ENCODE assay signal across 14 cellular contexts in the genomic region with DNA sequence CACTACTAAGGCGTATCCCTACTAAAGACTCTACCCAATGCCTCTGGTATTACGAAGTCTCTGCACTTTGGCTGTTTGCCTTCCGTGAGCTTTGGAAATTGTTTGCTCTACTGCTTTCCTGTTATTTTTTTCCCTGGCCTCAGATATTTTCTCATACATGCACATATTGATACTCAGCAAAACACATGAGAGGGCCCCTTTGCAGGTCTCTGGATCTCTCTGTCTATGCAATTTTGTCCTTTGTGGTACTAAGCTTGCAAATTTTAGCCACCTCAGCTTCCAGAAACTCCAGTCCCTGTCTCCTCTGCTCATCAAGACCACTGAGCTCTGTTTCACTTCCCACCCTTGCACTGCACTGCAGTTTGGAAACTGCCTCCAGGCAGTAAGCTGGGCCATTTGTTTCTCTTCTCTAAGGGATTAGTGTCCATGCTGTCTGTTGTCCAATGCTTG. TPM values are rescaled to one million over a fixed set of nuclear protein-coding genes. Genes with fewer than 3 reads are reported as not detected.
DNase-seq lines count a peak whose midpoint lies in the region; ATAC-seq and TF ChIP-seq lines count a peak whose summit lies in the region.
"Had no signal": no experiment of that assay in that cellular context is flagged by ENCODE, and none has a peak within 500 bp of the region (broad histone marks: within the 10 kb centered on the region; RNA-seq: fewer than 3 reads in every experiment).

No MANE protein-coding gene starts in this region.

- ATAC-seq in GM19452 (IDR thresholded peaks at IDR 0.05; ENCODE audit: unreplicated experiment): no peak
- ATAC-seq: natural killer cell treated with Interleukin-12 subunit alpha and Interleukin-12 subunit beta and Interleukin-15 and Interleukin-18, amount 100 ng/mL, for 72 hours; right cardiac atrium had no signal

- H3K36me3 Mint-ChIP-seq in H9 (ENCODE audit: insufficient read depth in 1 of 3, low read depth in 3 of 3): peaks cover 16 to 34% (median 32%) of the 10 kb centered on the region in 3 experiments

- H2BK12ac ChIP-seq in H9 (ENCODE audit: insufficient read length, low read depth, low read length) (no peak overlapping the region), neuronal stem cell (ENCODE audit: low read length) (no peak overlapping the region)

- no peak overlapping the region for H2BK120ac ChIP-seq in H9 (ENCODE audit: low read depth, low read length, poor library complexity, severe bottlenecking)
- H2BK120ac ChIP-seq in neuronal stem cell (ENCODE audit: low read depth, low read length): no peak overlapping the region
- no peak overlapping the region for H2BK120ac ChIP-seq in mesendoderm (ENCODE audit: low read depth, low read length)

- H4K8ac ChIP-seq in H9 (replicated peaks; ENCODE audit: insufficient read length, low read depth, low read length): no peak overlapping the region
- H4K8ac ChIP-seq in neuronal stem cell (ENCODE audit: low read depth, low read length): no peak overlapping the region
- H4K8ac ChIP-seq in mesendoderm (ENCODE audit: low read depth, low read length): no peak overlapping the region

- H3K27me3 Mint-ChIP-seq in H9 (ENCODE audit: low read depth): no peaks in the 10 kb centered on the region
- H3K27me3 Mint-ChIP-seq: natural killer cell treated with Interleukin-12 subunit alpha and Interleukin-12 subunit beta and Interleukin-15 and Interleukin-18, amount 100 ng/mL, for 72 hours had no signal

- H3K4me1 Mint-ChIP-seq in H9: peaks cover 4 to 8% of the 10 kb centered on the region in 2 experiments

- DNase-seq in H9: no peak
- DNase-seq in RPMI8226: peak; percentile 53
- DNase-seq in fibroblast of peridontal ligament (ENCODE audit: extremely low read depth): peak; percentile 36
- peak; percentile 5 for DNase-seq in neuronal stem cell (ENCODE audit: low spot score)
- no peak for DNase-seq in mesendoderm
- no peak for DNase-seq in NCI-H1105 (lab: John Stamatoyannopoulos, UW)
- no peak for DNase-seq in activated CD8-positive, alpha-beta memory T cell treated with anti-CD3 and anti-CD28 coated beads, Interleukin-2, amount 50 U/mL, for 4 hours
- DNase-seq: activated CD4-positive, CD25-positive, alpha-beta regulatory T cell treated with anti-CD3 and anti-CD28 coated beads, Interleukin-2, amount 50 U/mL, for 72 hours; AML-193; NCI-H2029; NCI-H524 treated with DMSO at 0.1 percent for 48 hours; right cardiac atrium had no signal

- H3K4ac ChIP-seq in H9 (ENCODE audit: low read depth, low read length) (no peak overlapping the region), neuronal stem cell (ENCODE audit: low read length) (no peak overlapping the region), mesendoderm (ENCODE audit: low read depth, low read length) (no peak overlapping the region)

- no peak for TF ChIP-seq CTCF in H9 (conservative IDR thresholded peaks at IDR 0.05)

- no peaks in the 10 kb centered on the region for H3K23me2 ChIP-seq in H9 (ENCODE audit: insufficient read length, low read depth, low read length, poor library complexity, severe bottlenecking)

- H3T11ph ChIP-seq in H9 (ENCODE audit: low read length): no peak overlapping the region

- no peak overlapping the region for H3K4me3 Mint-ChIP-seq in H9
- H3K4me3 Mint-ChIP-seq: natural killer cell treated with Interleukin-12 subunit alpha and Interleukin-12 subunit beta and Interleukin-15 and Interleukin-18, amount 100 ng/mL, for 72 hours had no signal

- H2BK20ac ChIP-seq in H9 (ENCODE audit: low read depth, low read length, poor library complexity, severe bottlenecking): no peak overlapping the region

- H3K9me3 ChIP-seq in H9 (ENCODE audit: control insufficient read depth, low read depth, low read length) (no peaks in the 10 kb centered on the region), neuronal stem cell (replicated peaks in 1 of 2; ENCODE audit: control insufficient read depth in 2 of 2, insufficient read depth in 1 of 2, low read depth in 1 of 2, low read length in 2 of 2) (peaks cover 0 to 19% of the 10 kb centered on the region in 2 donors)

- no peak overlapping the region for H3K56ac ChIP-seq in H9 (ENCODE audit: insufficient read length, low read depth, low read length)
- no peak overlapping the region for H3K56ac ChIP-seq in mesendoderm (ENCODE audit: low read length)

- no peak overlapping the region for H3K18ac ChIP-seq in H9 (ENCODE audit: insufficient read length, low read depth, low read length)
- H3K18ac ChIP-seq in neuronal stem cell (ENCODE audit: low read length): no peak overlapping the region
- H3K18ac ChIP-seq in mesendoderm (ENCODE audit: low read length): no peak overlapping the region

- no peaks in the 10 kb centered on the region for H3K4me1 ChIP-seq in H9 (ENCODE audit: insufficient read depth, low read length)
- H3K4me1 ChIP-seq in neuronal stem cell (ENCODE audit: control insufficient read depth in 2 of 2, insufficient read depth in 1 of 2, low read depth in 1 of 2, low read length in 2 of 2): peaks cover 0 to 4% of the 10 kb centered on the region in 2 donors
- no peaks in the 10 kb centered on the region for H3K4me1 ChIP-seq in mesendoderm (ENCODE audit: control insufficient read depth, low read depth, low read length)

- WGBS in H9 (ENCODE audit: extremely low coverage, insufficient read length, low lambda C conversion rate): no CpG with 5 or more reads among the region's 3 CpGs
- WGBS in neuronal stem cell (ENCODE audit: extremely low coverage in 2 of 2, insufficient read length in 2 of 2, insufficient replicate concordance in 1 of 2), 2 donors: no CpG with 5 or more reads among the region's 3 CpGs
- WGBS in mesendoderm (ENCODE audit: extremely low coverage, insufficient coverage, low lambda C conversion rate): no CpG with 5 or more reads among the region's 3 CpGs

- H3K4me3 ChIP-seq in neuronal stem cell (ENCODE audit: low read length in 2 of 2) (no peak overlapping the region), mesendoderm (ENCODE audit: low read length) (no peak overlapping the region)

- H3K27me3 ChIP-seq in H9 (ENCODE audit: insufficient read depth, low read length): no peaks in the 10 kb centered on the region
- H3K27me3 ChIP-seq in neuronal stem cell (ENCODE audit: control insufficient read depth in 3 of 3, insufficient read depth in 3 of 3, low read depth in 1 of 3, low read length in 3 of 3): no peaks in the 10 kb centered on the region
- no peaks in the 10 kb centered on the region for H3K27me3 ChIP-seq in mesendoderm (ENCODE audit: insufficient read depth, low read length, poor library complexity)

- H3K4me2 ChIP-seq in H9 (ENCODE audit: insufficient read depth, insufficient read length, low read length) (no peak overlapping the region), neuronal stem cell (ENCODE audit: insufficient read depth, low read length, poor library complexity, severe bottlenecking) (no peak overlapping the region), mesendoderm (ENCODE audit: low read length) (no peak overlapping the region)

- H3K9me3 Mint-ChIP-seq in H9: peaks cover 7 to 12% of the 10 kb centered on the region in 2 experiments

- H3K79me1 ChIP-seq in H9 (ENCODE audit: insufficient read depth, low read depth, low read length, poor library complexity, severe bottlenecking) (no peaks in the 10 kb centered on the region), neuronal stem cell (ENCODE audit: low read depth, low read length) (no peaks in the 10 kb centered on the region), mesendoderm (ENCODE audit: low read length) (no peaks in the 10 kb centered on the region)

- H3K23ac ChIP-seq in H9 (ENCODE audit: insufficient read length, low read depth, low read length) (no peak overlapping the region), neuronal stem cell (ENCODE audit: low read depth, low read length, poor library complexity) (no peak overlapping the region), mesendoderm (ENCODE audit: low read length) (no peak overlapping the region)

- H4K5ac ChIP-seq in H9 (ENCODE audit: insufficient read length, low read depth, low read length): no peak overlapping the region
- no peak overlapping the region for H4K5ac ChIP-seq in mesendoderm (ENCODE audit: low read length)

- H4K91ac ChIP-seq in H9 (ENCODE audit: insufficient read length, low read depth, low read length) (no peak overlapping the region), neuronal stem cell (ENCODE audit: low read depth, low read length, poor library complexity) (no peak overlapping the region)

- peak overlapping the region; percentile 2 to 54 (median 34); a peak in 4 of 7 replicates for H3K27ac Mint-ChIP-seq in H9
- H3K27ac Mint-ChIP-seq: natural killer cell treated with Interleukin-12 subunit alpha and Interleukin-12 subunit beta and Interleukin-15 and Interleukin-18, amount 100 ng/mL, for 72 hours had no signal

- H2BK15ac ChIP-seq in H9 (ENCODE audit: low read depth, low read length): no peak overlapping the region
- no peak overlapping the region for H2BK15ac ChIP-seq in neuronal stem cell (ENCODE audit: low read length)
- no peak overlapping the region for H2BK15ac ChIP-seq in mesendoderm (replicated peaks; ENCODE audit: low read depth)

- H2BK5ac ChIP-seq in H9 (ENCODE audit: insufficient read length, low read length) (no peak overlapping the region), neuronal stem cell (ENCODE audit: low read length) (no peak overlapping the region), mesendoderm (ENCODE audit: low read length) (no peak overlapping the region)

- H3K79me2 ChIP-seq in H9 (ENCODE audit: insufficient read depth, low read length): no peaks in the 10 kb centered on the region
- H3K79me2 ChIP-seq in mesendoderm (ENCODE audit: control insufficient read depth, insufficient read depth, low read length): no peaks in the 10 kb centered on the region

- H3K9ac ChIP-seq in H9 (ENCODE audit: extremely low read depth, insufficient read length, low read length) (no peak overlapping the region), neuronal stem cell (ENCODE audit: low read depth, low read length, poor library complexity) (no peak overlapping the region), mesendoderm (ENCODE audit: low read length) (no peak overlapping the region)

- H2AK5ac ChIP-seq in H9 (ENCODE audit: insufficient read length, low read length) (no peak overlapping the region), neuronal stem cell (ENCODE audit: low read depth, low read length) (no peak overlapping the region), mesendoderm (ENCODE audit: low read length) (no peak overlapping the region)

- no peak overlapping the region for H3K14ac ChIP-seq in H9 (ENCODE audit: insufficient read depth, low read length)
- no peak overlapping the region for H3K14ac ChIP-seq in neuronal stem cell (ENCODE audit: low read length)

- H3K27ac ChIP-seq in H9 (ENCODE audit: insufficient read length, low read depth, low read length): no peak overlapping the region
- peak overlapping the region; percentile 63 for H3K27ac ChIP-seq in neuronal stem cell (replicated peaks; ENCODE audit: low read length)
- no peak overlapping the region for H3K27ac ChIP-seq in mesendoderm (ENCODE audit: low read depth, low read length)

- H4K20me1 ChIP-seq in H9 (ENCODE audit: control insufficient read depth, insufficient read depth, insufficient read length): no peaks in the 10 kb centered on the region

- H2AFZ ChIP-seq in H9 (ENCODE audit: low read length) (no peak overlapping the region), neuronal stem cell (ENCODE audit: low read length) (no peak overlapping the region)

- H3K36me3 ChIP-seq in neuronal stem cell (replicated peaks in 1 of 2; ENCODE audit: control insufficient read depth in 2 of 2, insufficient read depth in 2 of 2, low read length in 2 of 2): peaks cover 0 to 53% of the 10 kb centered on the region in 2 donors
- no peaks in the 10 kb centered on the region for H3K36me3 ChIP-seq in mesendoderm (ENCODE audit: control insufficient read depth, insufficient read depth, low read length)

RNA-seq across cellular contexts. Expression of gene TAF1B, which starts 46.6 kb away (rescaled TPM):
- 29.9 and 31.9 TPM in 2 replicates for total RNA-seq in H9 (2021)
- 20.1 TPM for polyA plus RNA-seq in neuronal stem cell (2013, experiment 1 of 2)
- polyA plus RNA-seq in neuronal stem cell (2013, experiment 2 of 2): 21.8 TPM
- polyA plus RNA-seq in mesendoderm (2013, experiment 1 of 2): 26.0 TPM
- 25.3 TPM for polyA plus RNA-seq in mesendoderm (2013, experiment 2 of 2)

Comparison
In these comparisons a context has a peak if more than half of its experiments do, and no peak if none do; other contexts are left out.
1. DNase-seq: peak in RPMI8226 (single experiment), fibroblast of peridontal ligament (single experiment) and neuronal stem cell (single experiment); none in H9 (single experiment), mesendoderm (single experiment), NCI-H1105 (single experiment) and activated CD8-positive, alpha-beta memory T cell treated with anti-CD3 and anti-CD28 coated beads, Interleukin-2, amount 50 U/mL, for 4 hours (single experiment).